Comparison of ENCODE assay signal across 25 cellular contexts in genomic region chr9:95754533-95755420, GRCh38.
DNase-seq lines count a peak whose midpoint lies in the region; ATAC-seq and TF ChIP-seq lines count a peak whose summit lies in the region.
"Had no signal": no experiment of that assay in that cellular context is flagged by ENCODE, and none has a peak within 500 bp of the region (broad histone marks: within the 10 kb centered on the region; RNA-seq: fewer than 3 reads in every experiment).

No MANE protein-coding gene starts in this region.

- H2BK120ac ChIP-seq in trophoblast cell (ENCODE audit: insufficient read depth, low read length, poor library complexity), result peak overlapping the region; percentile 40

- H4K12ac ChIP-seq in trophoblast cell (ENCODE audit: low read depth, low read length), result no peak overlapping the region

- H3K9me3 ChIP-seq in BE2C, result no peaks in the 10 kb centered on the region
- H3K9me3 ChIP-seq in esophagus muscularis mucosa, result no peaks in the 10 kb centered on the region
- no peaks in the 10 kb centered on the region for H3K9me3 ChIP-seq in trophoblast cell (ENCODE audit: insufficient read depth, low read depth, low read length)
- H3K9me3 ChIP-seq: vagina had no signal

- peak overlapping the region; percentile 45 for H2BK12ac ChIP-seq in trophoblast cell (ENCODE audit: low read length)

- H3K9ac ChIP-seq in trophoblast cell (ENCODE audit: low read length), result no peak overlapping the region

- CTCF ChIA-PET in activated CD8-positive, alpha-beta memory T cell treated with anti-CD3 and anti-CD28 coated beads, Interleukin-2, amount 10 ng/mL, durations not matched to agents 7 days and 5 days (lab: Charles Lee), result interaction anchor here (0.6 to 1.2 kb wide), 3 partner anchors 23 to 463 kb away, joined by 3 read pairs; no protein-coding TSS in a partner anchor

- peak overlapping the region; percentile 4 to 62 (median 46) for H3K27ac ChIP-seq in esophagus muscularis mucosa (replicated peaks in 1 of 4)
- H3K27ac ChIP-seq in trophoblast cell (ENCODE audit: low read depth, low read length), result no peak overlapping the region
- H3K27ac ChIP-seq: vagina had no signal

- intact Hi-C loops in esophagus muscularis mucosa (cut with DNase I), result no loop called here

- H3K27me3 ChIP-seq in BE2C (no peaks in the 10 kb centered on the region), esophagus muscularis mucosa (peaks cover 0 to 7% (median 2%) of the 10 kb centered on the region in 4 donors), trophoblast cell (ENCODE audit: insufficient read depth, low read length) (peaks cover 5% of the 10 kb centered on the region)
- H3K27me3 ChIP-seq: vagina had no signal

- H3K23ac ChIP-seq in trophoblast cell (ENCODE audit: low read length), result no peak overlapping the region

- H3K27me3 Mint-ChIP-seq in activated CD8-positive, alpha-beta memory T cell treated with anti-CD3 and anti-CD28 coated beads, Interleukin-2, amount 10 ng/mL, durations not matched to agents 7 days and 5 days, result peaks cover 23% of the 10 kb centered on the region

- no peaks in the 10 kb centered on the region for H3K36me3 ChIP-seq in BE2C
- no peaks in the 10 kb centered on the region for H3K36me3 ChIP-seq in esophagus muscularis mucosa
- no peaks in the 10 kb centered on the region for H3K36me3 ChIP-seq in trophoblast cell (ENCODE audit: control insufficient read depth in 1 of 2, insufficient read depth in 2 of 2, low read length in 2 of 2)
- H3K36me3 ChIP-seq: vagina had no signal

- H3K27ac Mint-ChIP-seq in activated CD8-positive, alpha-beta memory T cell treated with anti-CD3 and anti-CD28 coated beads, Interleukin-2, amount 10 ng/mL, durations not matched to agents 7 days and 5 days, result no peak overlapping the region
- H3K27ac Mint-ChIP-seq: activated B cell treated with CpG ODN at 0.5 μM for 24 hours; activated CD8-positive, alpha-beta T cell treated with anti-CD3 and anti-CD28 coated beads for 36 hours; mesothelial cell of epicardium; natural killer cell; stimulated activated naive CD8-positive, alpha-beta T cell treated with anti-CD3 and anti-CD28 coated beads, Interleukin-15, Interleukin-2, amounts not matched to agents 100 ng/mL and 50 ng/mL, for 24 hours; T-helper 2 cell treated with Interferon-gamma antibody and Interleukin-4, amounts not matched to agents 5 μg/mL and 100 μg/mL, for 36 hours had no signal

- TF ChIP-seq CTCF in BE2C (IDR thresholded peaks at IDR 0.05; ENCODE audit: low read depth, low read length) (no peak), esophagus muscularis mucosa (IDR thresholded peaks at IDR 0.05) (no peak)

- H3K4me3 ChIP-seq in BE2C (ENCODE audit: low read depth, low read length) (no peak overlapping the region), esophagus muscularis mucosa (no peak overlapping the region), trophoblast cell (ENCODE audit: low read depth, low read length) (no peak overlapping the region)
- H3K4me3 ChIP-seq: vagina had no signal

- no peaks in the 10 kb centered on the region for H3K36me3 Mint-ChIP-seq in activated CD8-positive, alpha-beta memory T cell treated with anti-CD3 and anti-CD28 coated beads, Interleukin-2, amount 10 ng/mL, durations not matched to agents 7 days and 5 days
- H3K36me3 Mint-ChIP-seq: mesothelial cell of epicardium, natural killer cell had no signal

- H4K8ac ChIP-seq in trophoblast cell (ENCODE audit: low read depth, low read length), result peak overlapping the region; percentile 58

- ATAC-seq in HG03439 (IDR thresholded peaks at IDR 0.05; ENCODE audit: unreplicated experiment), result no peak
- ATAC-seq in activated CD8-positive, alpha-beta memory T cell treated with anti-CD3 and anti-CD28 coated beads, Interleukin-2, amount 10 ng/mL, durations not matched to agents 7 days and 5 days, result no peak
- ATAC-seq: activated CD8-positive, alpha-beta T cell treated with anti-CD3 and anti-CD28 coated beads for 36 hours; natural killer cell; PC-3 had no signal

- TF ChIP-seq POLR2A in esophagus muscularis mucosa (IDR thresholded peaks at IDR 0.05; ENCODE audit: low read depth), result no peak

- DNase-seq in BE2C (peak; percentile 37), NCI-H69 (lab: John Stamatoyannopoulos, UW) (peak; percentile 49), esophagus muscularis mucosa (ENCODE audit: extremely low spot score) (no peak), trophoblast cell (peak; percentile 58 to 87), NCI-H510A treated with DMSO at 0.1 percent for 48 hours (lab: John Stamatoyannopoulos, UW) (no peak), NCI-H146 treated with DMSO at 0.1 percent for 48 hours (lab: John Stamatoyannopoulos, UW; ENCODE audit: unreplicated experiment) (no peak)
- no peak for DNase-seq in activated CD8-positive, alpha-beta memory T cell treated with anti-CD3 and anti-CD28 coated beads, Interleukin-2, amount 10 ng/mL, durations not matched to agents 7 days and 5 days
- DNase-seq: activated B cell treated with CpG ODN at 0.5 μM for 24 hours; activated CD8-positive, alpha-beta T cell treated with anti-CD3 and anti-CD28 coated beads for 36 hours; activated naive CD4-positive, alpha-beta T cell treated with Interleukin-2 at 50 U/mL for 16 hours; activated T-cell treated with anti-CD3 and anti-CD28 coated beads, Interleukin-2, amount 50 U/mL, for 1 hour; anterior cingulate cortex; EL; left cardiac atrium; natural killer cell; NCI-H2171; NCI-H526 treated with DMSO at 0.1 percent for 48 hours; PC-3; SHP77 treated with DMSO at 0.1 percent for 48 hours; stimulated activated CD4-positive, alpha-beta T cell treated with anti-CD3 and anti-CD28 coated beads, Interleukin-1b, Interleukin-23, amount 100 ng/mL, for 48 hours had no signal

- peak overlapping the region; percentile 15 for H3K18ac ChIP-seq in trophoblast cell (ENCODE audit: low read length)

- H2BK5ac ChIP-seq in trophoblast cell (ENCODE audit: low read depth, low read length, poor library complexity), result peak overlapping the region; percentile 47

- H3K79me1 ChIP-seq in trophoblast cell (ENCODE audit: low read length), result peaks cover 11% of the 10 kb centered on the region

- H4K91ac ChIP-seq in trophoblast cell (ENCODE audit: low read depth, low read length), result peak overlapping the region; percentile 41

- no peaks in the 10 kb centered on the region for H3K9me3 Mint-ChIP-seq in activated CD8-positive, alpha-beta memory T cell treated with anti-CD3 and anti-CD28 coated beads, Interleukin-2, amount 10 ng/mL, durations not matched to agents 7 days and 5 days (ENCODE audit: low read depth)
- H3K9me3 Mint-ChIP-seq: activated B cell treated with CpG ODN at 0.5 μM for 24 hours; activated CD8-positive, alpha-beta T cell treated with anti-CD3 and anti-CD28 coated beads for 36 hours; mesothelial cell of epicardium; natural killer cell; stimulated activated naive CD8-positive, alpha-beta T cell treated with anti-CD3 and anti-CD28 coated beads, Interleukin-15, Interleukin-2, amounts not matched to agents 100 ng/mL and 50 ng/mL, for 24 hours; T-helper 2 cell treated with Interferon-gamma antibody and Interleukin-4, amounts not matched to agents 5 μg/mL and 100 μg/mL, for 36 hours had no signal

- H3K4me3 Mint-ChIP-seq in activated CD8-positive, alpha-beta memory T cell treated with anti-CD3 and anti-CD28 coated beads, Interleukin-2, amount 10 ng/mL, durations not matched to agents 7 days and 5 days, result no peak overlapping the region
- H3K4me3 Mint-ChIP-seq: activated B cell treated with CpG ODN at 0.5 μM for 24 hours; activated CD8-positive, alpha-beta T cell treated with anti-CD3 and anti-CD28 coated beads for 36 hours; mesothelial cell of epicardium; natural killer cell; stimulated activated naive CD8-positive, alpha-beta T cell treated with anti-CD3 and anti-CD28 coated beads, Interleukin-15, Interleukin-2, amounts not matched to agents 100 ng/mL and 50 ng/mL, for 24 hours; T-helper 2 cell treated with Interferon-gamma antibody and Interleukin-4, amounts not matched to agents 5 μg/mL and 100 μg/mL, for 36 hours had no signal

- 93% methylated on average over 15 of the region's 15 CpGs for WGBS in esophagus muscularis mucosa
- WGBS in trophoblast cell (ENCODE audit: extremely low coverage, insufficient coverage, insufficient read length), result no CpG with 5 or more reads among the region's 15 CpGs

- H2AFZ ChIP-seq in trophoblast cell (ENCODE audit: insufficient read depth, low read length, poor library complexity), result no peak overlapping the region

- peaks cover 3% of the 10 kb centered on the region for H3K79me2 ChIP-seq in trophoblast cell (ENCODE audit: control insufficient read depth, insufficient read depth, low read length, poor library complexity)

- peaks cover 10% of the 10 kb centered on the region for H3K4me1 Mint-ChIP-seq in activated CD8-positive, alpha-beta memory T cell treated with anti-CD3 and anti-CD28 coated beads, Interleukin-2, amount 10 ng/mL, durations not matched to agents 7 days and 5 days
- H3K4me1 Mint-ChIP-seq: natural killer cell had no signal

- peaks cover 31% of the 10 kb centered on the region for H3K4me1 ChIP-seq in BE2C
- peaks cover 18 to 45% (median 42%) of the 10 kb centered on the region in 4 donors for H3K4me1 ChIP-seq in esophagus muscularis mucosa
- peaks cover 25 to 26% of the 10 kb centered on the region in 2 experiments for H3K4me1 ChIP-seq in trophoblast cell (ENCODE audit: control insufficient read depth in 1 of 2, insufficient read depth in 2 of 2, low read length in 2 of 2)

- H2AK5ac ChIP-seq in trophoblast cell (ENCODE audit: low read length), result no peak overlapping the region

- TF ChIP-seq EP300 in esophagus muscularis mucosa (IDR thresholded peaks at IDR 0.05), result no peak

- H3K14ac ChIP-seq in trophoblast cell (ENCODE audit: low read length), result peak overlapping the region; percentile 45

- peak overlapping the region; percentile 33 for H3K4ac ChIP-seq in trophoblast cell (ENCODE audit: low read depth, low read length)

- H3K4me2 ChIP-seq in trophoblast cell (ENCODE audit: low read length), result peak overlapping the region; percentile 11

Comparison
In these comparisons a context has a peak if more than half of its experiments do, and no peak if none do; other contexts are left out.
1. DNase-seq: peak in BE2C (single experiment), NCI-H69 (single experiment) and trophoblast cell (2 of 2); none in esophagus muscularis mucosa (single experiment), NCI-H510A treated with DMSO at 0.1 percent for 48 hours (single experiment), NCI-H146 treated with DMSO at 0.1 percent for 48 hours (single experiment) and activated CD8-positive, alpha-beta memory T cell treated with anti-CD3 and anti-CD28 coated beads, Interleukin-2, amount 10 ng/mL, durations not matched to agents 7 days and 5 days (single experiment).